ENCODE assay signal across 8 cellular contexts in genomic region chr6:3162067-3162497, GRCh38. TPM values are rescaled to one million over a fixed set of nuclear protein-coding genes. Genes with fewer than 3 reads are reported as not detected.
DNase-seq lines count a peak whose midpoint lies in the region; ATAC-seq and TF ChIP-seq lines count a peak whose summit lies in the region.

No MANE protein-coding gene starts in this region.

- TF ChIP-seq CTCF in neural cell (IDR thresholded peaks at IDR 0.05; ENCODE audit: poor library complexity, severe bottlenecking) = no peak

- H3K4me2 ChIP-seq in neural cell (ENCODE audit: low read length) = peak overlapping the region; percentile 44

- peaks cover 36% of the 10 kb centered on the region for H3K4me1 ChIP-seq in CD4-positive, alpha-beta memory T cell (ENCODE audit: insufficient read depth, low read length)

- no peaks in the 10 kb centered on the region for H3F3A ChIP-seq in neural cell (ENCODE audit: insufficient read depth, low read length, poor library complexity, severe bottlenecking)

- intact Hi-C loops in CD4-positive, alpha-beta memory T cell (cut with micrococcal nuclease) = loop anchor here (1.0 to 5.0 kb wide), 6 partner anchors 35 to 855 kb away; partner anchors contain the start of genes NQO2 and SLC22A23

- no peaks in the 10 kb centered on the region for H3K36me3 ChIP-seq in CD4-positive, alpha-beta memory T cell (ENCODE audit: insufficient read depth, low read length)
- no peaks in the 10 kb centered on the region for H3K36me3 ChIP-seq in neural cell (ENCODE audit: insufficient read depth, low read length)

- no peaks in the 10 kb centered on the region for H4K20me1 ChIP-seq in neural cell (ENCODE audit: insufficient read depth)

- CTCF ChIA-PET in CD4-positive, alpha-beta memory T cell (lab: Charles Lee; ENCODE audit: partially characterized antibody) = interaction anchor here (1.0 to 2.9 kb wide), 4 partner anchors 12 to 92 kb away, joined by 3 to 14 read pairs (median 4); no protein-coding TSS in a partner anchor

- no peaks in the 10 kb centered on the region for H3K9me3 Mint-ChIP-seq in CD4-positive, alpha-beta memory T cell
- H3K9me3 Mint-ChIP-seq in stimulated activated naive B cell treated with anti-CD40 and anti-IgM and Interleukin-4, amounts not matched to agents 10 μg/mL and 1 μg/mL and 100 μg/mL, for 72 hours = peaks cover 2 to 4% of the 10 kb centered on the region in 2 donors

- peak overlapping the region in 1 of 2 donors; percentile 61 for H3K4me3 ChIP-seq in CD4-positive, alpha-beta memory T cell (ENCODE audit: low read length in 2 of 2)
- H3K4me3 ChIP-seq in neural cell (ENCODE audit: low read length) = peak overlapping the region; percentile 90

- H3K36me3 Mint-ChIP-seq in CD4-positive, alpha-beta memory T cell = peaks cover 0 to 5% of the 10 kb centered on the region in 2 donors
- H3K36me3 Mint-ChIP-seq in stimulated activated naive B cell treated with anti-CD40 and anti-IgM and Interleukin-4, amounts not matched to agents 10 μg/mL and 1 μg/mL and 100 μg/mL, for 72 hours = peaks cover 4 to 8% of the 10 kb centered on the region in 2 donors

- H3K4me3 Mint-ChIP-seq in CD4-positive, alpha-beta memory T cell = peak overlapping the region; percentile 55 to 91 (median 82)
- peak overlapping the region in 1 of 2 donors; percentile 78 for H3K4me3 Mint-ChIP-seq in stimulated activated naive B cell treated with anti-CD40 and anti-IgM and Interleukin-4, amounts not matched to agents 10 μg/mL and 1 μg/mL and 100 μg/mL, for 72 hours

- ATAC-seq in stimulated activated naive B cell treated with anti-CD40 and anti-IgM and Interleukin-4, amounts not matched to agents 10 μg/mL and 1 μg/mL and 100 μg/mL, for 72 hours (replicated peaks) = no peak
- no peak for ATAC-seq in GM18868 (IDR thresholded peaks at IDR 0.05; ENCODE audit: unreplicated experiment)

- no peaks in the 10 kb centered on the region for H3K9me2 ChIP-seq in neural cell (ENCODE audit: insufficient read depth, low read length)

- H3K27ac ChIP-seq in CD4-positive, alpha-beta memory T cell (ENCODE audit: low read depth, low read length) = peak overlapping the region; percentile 58
- H3K27ac ChIP-seq in cingulate gyrus (ENCODE audit: low read depth, low read length) = peak overlapping the region; percentile 49
- peak overlapping the region; percentile 84 for H3K27ac ChIP-seq in neural cell (ENCODE audit: low read length)

- peaks cover 27 to 49% (median 33%) of the 10 kb centered on the region in 4 donors for H3K4me1 Mint-ChIP-seq in CD4-positive, alpha-beta memory T cell
- H3K4me1 Mint-ChIP-seq in stimulated activated naive B cell treated with anti-CD40 and anti-IgM and Interleukin-4, amounts not matched to agents 10 μg/mL and 1 μg/mL and 100 μg/mL, for 72 hours = peaks cover 17 to 30% of the 10 kb centered on the region in 2 donors

- POLR2A ChIA-PET in CD4-positive, alpha-beta memory T cell (lab: Charles Lee; ENCODE audit: partially characterized antibody) = interaction anchor here (0.8 to 2.1 kb wide), 8 partner anchors 9 to 139 kb away, joined by 3 to 6 read pairs (median 4); partner anchors contain the start of gene RIPK1

- peak overlapping the region; percentile 94 for H3K9ac ChIP-seq in neural cell (ENCODE audit: low read length)

- no peaks in the 10 kb centered on the region for H3K27me3 ChIP-seq in CD4-positive, alpha-beta memory T cell (ENCODE audit: insufficient read depth, low read length)
- H3K27me3 ChIP-seq in neural cell (ENCODE audit: insufficient read depth, low read depth, low read length) = no peaks in the 10 kb centered on the region

- no peaks in the 10 kb centered on the region for H3K9me3 ChIP-seq in CD4-positive, alpha-beta memory T cell (ENCODE audit: control insufficient read depth in 1 of 2, low read length in 2 of 2)
- no peaks in the 10 kb centered on the region for H3K9me3 ChIP-seq in neural cell (ENCODE audit: low read length)

- no peaks in the 10 kb centered on the region for H3K27me3 Mint-ChIP-seq in CD4-positive, alpha-beta memory T cell
- peaks cover 0 to 8% of the 10 kb centered on the region in 2 donors for H3K27me3 Mint-ChIP-seq in stimulated activated naive B cell treated with anti-CD40 and anti-IgM and Interleukin-4, amounts not matched to agents 10 μg/mL and 1 μg/mL and 100 μg/mL, for 72 hours

- H3K27ac Mint-ChIP-seq in CD4-positive, alpha-beta memory T cell = peak overlapping the region; percentile 55 to 97 (median 89)
- H3K27ac Mint-ChIP-seq in stimulated activated naive B cell treated with anti-CD40 and anti-IgM and Interleukin-4, amounts not matched to agents 10 μg/mL and 1 μg/mL and 100 μg/mL, for 72 hours = no peak overlapping the region

- DNase-seq in CD4-positive, alpha-beta memory T cell = no peak
- peak; percentile 39 for DNase-seq in NCI-H2227 (lab: John Stamatoyannopoulos, UW; ENCODE audit: unreplicated experiment)
- DNase-seq in ureter (ENCODE audit: low spot score) = no peak
- DNase-seq in activated gamma-delta T cell (lab: John Stamatoyannopoulos, UW) = no peak
- no peak for DNase-seq in stimulated activated naive B cell treated with anti-CD40 and anti-IgM and Interleukin-4, amounts not matched to agents 10 μg/mL and 1 μg/mL and 100 μg/mL, for 72 hours

- no peak for TF ChIP-seq RAD21 in neural cell (conservative IDR thresholded peaks at IDR 0.05)

- H2AFZ ChIP-seq in neural cell (ENCODE audit: low read depth, low read length) = no peak overlapping the region

- H3K79me2 ChIP-seq in neural cell (replicated peaks; ENCODE audit: insufficient read depth, low read length) = peaks cover 26% of the 10 kb centered on the region

- no peak for TF ChIP-seq EP300 in neural cell (conservative IDR thresholded peaks at IDR 0.05; ENCODE audit: poor library complexity, severe bottlenecking)

TF ChIP-seq in neural cell, 6 proteins besides CTCF, POLR2A, EP300 and RAD21:
- TF ChIP-seq REST (IDR thresholded peaks at IDR 0.05; ENCODE audit: borderline replicate concordance) (no peak), EZH2 (IDR thresholded peaks at IDR 0.05; ENCODE audit: borderline replicate concordance, insufficient read depth, low read length, poor library complexity, severe bottlenecking) (no peak), SMC3 (conservative IDR thresholded peaks at IDR 0.05; ENCODE audit: poor library complexity) (no peak), MXI1 (conservative IDR thresholded peaks at IDR 0.05; ENCODE audit: poor library complexity, severe bottlenecking) (no peak), TAF1 (IDR thresholded peaks at IDR 0.05; ENCODE audit: low read depth) (no peak), POLR2AphosphoS5 (IDR thresholded peaks at IDR 0.05) (no peak)

RNA-seq across cellular contexts. Expression of gene TUBB2A, which starts 4.7 kb away (rescaled TPM):
- 1 to 10 TPM; 5.2 to 5.4 TPM for total RNA-seq in CD4-positive, alpha-beta memory T cell
- polyA plus RNA-seq in CD4-positive, alpha-beta memory T cell = 1 to 10 TPM; 7.3 to 8.4 TPM
- polyA plus RNA-seq in neural cell = 1,088 and 1,361 TPM in 2 replicates
- polyA minus RNA-seq in neural cell = 668 and 697 TPM in 2 replicates
- 21.5 TPM for total RNA-seq in ureter

RNA-seq across cellular contexts. Expression of gene BPHL, which starts 43.6 kb away (rescaled TPM):
- 10 to 100 TPM; 11.9 to 13.7 TPM for total RNA-seq in CD4-positive, alpha-beta memory T cell
- polyA plus RNA-seq in CD4-positive, alpha-beta memory T cell = 1 to 10 TPM; 8.1 to 8.4 TPM
- polyA plus RNA-seq in neural cell = 74.9 and 85.8 TPM in 2 replicates
- polyA minus RNA-seq in neural cell = 34.6 and 36.8 TPM in 2 replicates
- 35.6 TPM for total RNA-seq in ureter
